In genomic region chr11:33375236-33375635, GRCh38 we compare ENCODE assay signal across 3 cellular contexts.
TF ChIP-seq lines count a peak whose summit lies in the region.

No MANE protein-coding gene starts in this region.

TF ChIP-seq in SK-N-SH, 30 proteins besides CTCF, POLR2A, EP300 and RAD21 (continued from another document):
- no peak for TF ChIP-seq REST (IDR thresholded peaks at IDR 0.05; ENCODE audit: low read depth, low read length)
- TF ChIP-seq MAX (IDR thresholded peaks at IDR 0.05; ENCODE audit: low read depth) = no peak
- TF ChIP-seq PBX3 (IDR thresholded peaks at IDR 0.05) = no peak
- no peak for TF ChIP-seq TAF1 (IDR thresholded peaks at IDR 0.05; ENCODE audit: borderline replicate concordance, low read depth, low read length)

TF ChIP-seq in SK-N-SH treated with all-trans-retinoic acid at 6 μM for 48 hours, 23 proteins besides CTCF, POLR2A, EP300 and RAD21 (continued from another document):
- TF ChIP-seq CREB5 (CRISPR knock-in tag; IDR thresholded peaks at IDR 0.05; ENCODE audit: low read depth) = no peak
- TF ChIP-seq SNAI2 (CRISPR knock-in tag; IDR thresholded peaks at IDR 0.05) = no peak
- TF ChIP-seq TOX (CRISPR knock-in tag; IDR thresholded peaks at IDR 0.05; ENCODE audit: borderline replicate concordance) = no peak
- no peak for TF ChIP-seq ZC3H10 (CRISPR knock-in tag; IDR thresholded peaks at IDR 0.05)
- no peak for TF ChIP-seq ZFP30 (CRISPR knock-in tag; IDR thresholded peaks at IDR 0.05)
- no peak for TF ChIP-seq GLIS3 (CRISPR knock-in tag; IDR thresholded peaks at IDR 0.05)
- TF ChIP-seq PPARA (CRISPR knock-in tag; IDR thresholded peaks at IDR 0.05; ENCODE audit: borderline replicate concordance) = no peak
- no peak for TF ChIP-seq POU6F1 (CRISPR knock-in tag; IDR thresholded peaks at IDR 0.05; ENCODE audit: borderline replicate concordance, low read depth)
- no peak for TF ChIP-seq PATZ1 (CRISPR knock-in tag; IDR thresholded peaks at IDR 0.05; ENCODE audit: borderline replicate concordance)
- TF ChIP-seq TSHZ2 (CRISPR knock-in tag; IDR thresholded peaks at IDR 0.05) = no peak

TF ChIP-seq in WTC11, 78 proteins besides CTCF, POLR2A, EP300 and RAD21 (continued from another document):
- no peak for TF ChIP-seq ATF6 (CRISPR knock-in tag; IDR thresholded peaks at IDR 0.05)
- TF ChIP-seq ZNF416 (CRISPR knock-in tag; IDR thresholded peaks at IDR 0.05) = no peak
- no peak for TF ChIP-seq ELF4 (CRISPR knock-in tag; IDR thresholded peaks at IDR 0.05; ENCODE audit: low read depth)
- no peak for TF ChIP-seq ZNF396 (CRISPR knock-in tag; IDR thresholded peaks at IDR 0.05; ENCODE audit: borderline replicate concordance)
- TF ChIP-seq E2F4 (CRISPR knock-in tag; IDR thresholded peaks at IDR 0.05; ENCODE audit: borderline replicate concordance, low read depth) = no peak
- TF ChIP-seq IRF2 (CRISPR knock-in tag; IDR thresholded peaks at IDR 0.05; ENCODE audit: borderline replicate concordance, low read depth) = no peak
- TF ChIP-seq NR3C1 (CRISPR knock-in tag; conservative IDR thresholded peaks at IDR 0.05; ENCODE audit: low read depth) = no peak
- no peak for TF ChIP-seq ZNF263 (CRISPR knock-in tag; IDR thresholded peaks at IDR 0.05; ENCODE audit: low read depth)
- no peak for TF ChIP-seq FOXK1 (CRISPR knock-in tag; IDR thresholded peaks at IDR 0.05)
- TF ChIP-seq SP1 (CRISPR knock-in tag; conservative IDR thresholded peaks at IDR 0.05) = no peak
- no peak for TF ChIP-seq MAX (CRISPR knock-in tag; IDR thresholded peaks at IDR 0.05)
- TF ChIP-seq CDX4 (CRISPR knock-in tag; IDR thresholded peaks at IDR 0.05; ENCODE audit: borderline replicate concordance) = no peak
- TF ChIP-seq ESRRA (CRISPR knock-in tag; IDR thresholded peaks at IDR 0.05; ENCODE audit: borderline replicate concordance) = no peak
- no peak for TF ChIP-seq SMAD4 (CRISPR knock-in tag; IDR thresholded peaks at IDR 0.05)
- TF ChIP-seq ATF3 (CRISPR knock-in tag; conservative IDR thresholded peaks at IDR 0.05) = no peak
